ENCODE assay signal across 16 cellular contexts in genomic region chr5:158978061-158978745, GRCh38.
DNase-seq lines count a peak whose midpoint lies in the region; ATAC-seq, FAIRE-seq and TF ChIP-seq lines count a peak whose summit lies in the region.
"Had no signal": no experiment of that assay in that cellular context is flagged by ENCODE, and none has a peak within 500 bp of the region (broad histone marks: within the 10 kb centered on the region; RNA-seq: fewer than 3 reads in every experiment).

No MANE protein-coding gene starts in this region.

- CTCF ChIA-PET in AG04450 (lab: Charles Lee), result no interaction called here
- CTCF ChIA-PET in endothelial cell of umbilical vein (lab: Charles Lee), result interaction anchor here (1.0 kb wide), 1 partner anchor 21 kb away, joined by 4 read pairs; no protein-coding TSS in a partner anchor
- CTCF ChIA-PET in OCI-LY7 (lab: Charles Lee; ENCODE audit: unreplicated experiment), result no interaction called here
- CTCF ChIA-PET in naive thymus-derived CD4-positive, alpha-beta T cell (lab: Charles Lee), result no interaction called here

- TF ChIP-seq CTCF in AG04450 (IDR thresholded peaks at IDR 0.05; ENCODE audit: low read depth, low read length), result no peak
- TF ChIP-seq CTCF in endothelial cell of umbilical vein (IDR thresholded peaks at IDR 0.05; ENCODE audit: extremely low read depth in 1 of 2, insufficient read depth in 1 of 2, low read depth in 1 of 2, low read length in 2 of 2), result no peak
- no peak for TF ChIP-seq CTCF in neural crest cell (conservative IDR thresholded peaks at IDR 0.05)
- no peak for TF ChIP-seq CTCF in OCI-LY7 (conservative IDR thresholded peaks at IDR 0.05; ENCODE audit: low read length)

- intact Hi-C loops in endothelial cell of umbilical vein (cut with micrococcal nuclease) (no loop called here), OCI-LY7 (cut with micrococcal nuclease; ENCODE audit: unreplicated experiment) (no loop called here)
- intact Hi-C loops in naive thymus-derived CD4-positive, alpha-beta T cell (cut with micrococcal nuclease), result no loop called here

- H2AFZ ChIP-seq in endothelial cell of umbilical vein (ENCODE audit: low read depth, low read length) (no peak overlapping the region), OCI-LY7 (ENCODE audit: low read length) (no peak overlapping the region)

- H3K27ac ChIP-seq in AG04450 (ENCODE audit: low read depth, low read length) (no peak overlapping the region), endothelial cell of umbilical vein (ENCODE audit: insufficient read depth, low read depth, low read length) (peak overlapping the region; percentile 26), OCI-LY7 (ENCODE audit: low read depth, low read length, poor library complexity, severe bottlenecking) (no peak overlapping the region)
- no peak overlapping the region for H3K27ac ChIP-seq in naive thymus-derived CD4-positive, alpha-beta T cell (ENCODE audit: low read depth, low read length)
- H3K27ac ChIP-seq: left lung, RWPE1 had no signal

- H3K9ac ChIP-seq in endothelial cell of umbilical vein (replicated peaks; ENCODE audit: extremely low read depth, insufficient read depth, low read length), result no peak overlapping the region

- H3K4me2 ChIP-seq in endothelial cell of umbilical vein (ENCODE audit: insufficient read depth, low read length) (peak overlapping the region; percentile 39), OCI-LY7 (ENCODE audit: low read length) (no peak overlapping the region)

- H3K36me3 ChIP-seq in endothelial cell of umbilical vein (ENCODE audit: control insufficient read depth in 2 of 2, extremely low read depth in 1 of 2, insufficient read depth in 2 of 2, low read length in 2 of 2) (no peaks in the 10 kb centered on the region), OCI-LY7 (ENCODE audit: insufficient read depth, low read length) (no peaks in the 10 kb centered on the region; the same call in 1 of the 2 replicates)
- no peaks in the 10 kb centered on the region for H3K36me3 ChIP-seq in naive thymus-derived CD4-positive, alpha-beta T cell (ENCODE audit: control insufficient read depth in 2 of 3, insufficient read depth in 3 of 3, low read length in 3 of 3)
- H3K36me3 ChIP-seq: left lung had no signal

- H3K27me3 ChIP-seq in AG04450 (ENCODE audit: control insufficient read depth, insufficient read depth, low read length) (no peaks in the 10 kb centered on the region), endothelial cell of umbilical vein (ENCODE audit: control insufficient read depth in 2 of 2, insufficient read depth in 2 of 2, low read length in 2 of 2) (no peaks in the 10 kb centered on the region)
- no peaks in the 10 kb centered on the region for H3K27me3 ChIP-seq in naive thymus-derived CD4-positive, alpha-beta T cell (ENCODE audit: control insufficient read depth in 2 of 2, insufficient read depth in 2 of 2, low read length in 2 of 2)

- H3K9me1 ChIP-seq in endothelial cell of umbilical vein (replicated peaks; ENCODE audit: control insufficient read depth, extremely low read depth, insufficient read depth, low read length), result no peaks in the 10 kb centered on the region

- no peaks in the 10 kb centered on the region for H3K36me3 Mint-ChIP-seq in neural crest cell (ENCODE audit: low read depth)
- no peaks in the 10 kb centered on the region for H3K36me3 Mint-ChIP-seq in naive thymus-derived CD4-positive, alpha-beta T cell
- H3K36me3 Mint-ChIP-seq: activated CD8-positive, alpha-beta memory T cell treated with anti-CD3 and anti-CD28 coated beads, Interleukin-2, amount 10 ng/mL, durations not matched to agents 7 days and 5 days; activated naive CD4-positive, alpha-beta T cell treated with anti-CD3 and anti-CD28 coated beads, Interleukin-2, amount 50 U/mL, for 24 hours had no signal

- H4K20me1 ChIP-seq in endothelial cell of umbilical vein (replicated peaks; ENCODE audit: control insufficient read depth, extremely low read depth, insufficient read depth, low read length) (no peaks in the 10 kb centered on the region), OCI-LY7 (ENCODE audit: insufficient read depth, low read length) (no peaks in the 10 kb centered on the region)

- H3K79me2 ChIP-seq in endothelial cell of umbilical vein (ENCODE audit: control insufficient read depth, insufficient read depth, low read length) (no peaks in the 10 kb centered on the region), OCI-LY7 (ENCODE audit: insufficient read depth, low read depth, low read length) (no peaks in the 10 kb centered on the region)

- dilution Hi-C loops in endothelial cell of umbilical vein (cut with MboI; ENCODE audit: extremely low pct_ligation_motif_present, low sequenced_read_pairs), result no loop called here

- POLR2A ChIA-PET in AG04450 (lab: Yijun Ruan, JAX), result no interaction called here
- POLR2A ChIA-PET in endothelial cell of umbilical vein (lab: Charles Lee), result no interaction called here
- POLR2A ChIA-PET in OCI-LY7 (lab: Charles Lee), result interaction anchor here (0.7 to 1.3 kb wide), 3 partner anchors 12 to 25 kb away, joined by 3 read pairs; no protein-coding TSS in a partner anchor
- POLR2A ChIA-PET in naive thymus-derived CD4-positive, alpha-beta T cell (lab: Charles Lee), result no interaction called here

- peaks cover 54% of the 10 kb centered on the region for H3K4me1 Mint-ChIP-seq in neural crest cell
- H3K4me1 Mint-ChIP-seq in naive thymus-derived CD4-positive, alpha-beta T cell, result peaks cover 0 to 5% (median 4%) of the 10 kb centered on the region in 7 donors
- H3K4me1 Mint-ChIP-seq: activated CD8-positive, alpha-beta memory T cell treated with anti-CD3 and anti-CD28 coated beads, Interleukin-2, amount 10 ng/mL, durations not matched to agents 7 days and 5 days; activated naive CD4-positive, alpha-beta T cell treated with anti-CD3 and anti-CD28 coated beads, Interleukin-2, amount 50 U/mL, for 24 hours had no signal

- H3K4me3 Mint-ChIP-seq in neural crest cell, result peak overlapping the region; percentile 20
- no peak overlapping the region for H3K4me3 Mint-ChIP-seq in naive thymus-derived CD4-positive, alpha-beta T cell
- H3K4me3 Mint-ChIP-seq: activated CD8-positive, alpha-beta memory T cell treated with anti-CD3 and anti-CD28 coated beads, Interleukin-2, amount 10 ng/mL, durations not matched to agents 7 days and 5 days; activated naive CD4-positive, alpha-beta T cell treated with anti-CD3 and anti-CD28 coated beads, Interleukin-2, amount 50 U/mL, for 24 hours; B cell had no signal

- H3K9me2 ChIP-seq in OCI-LY7 (ENCODE audit: insufficient read depth, low read length), result no peaks in the 10 kb centered on the region

- no peak for FAIRE-seq in endothelial cell of umbilical vein (lab: Jason Lieb, UNC)
- FAIRE-seq: TTC549 had no signal

- BruUV-seq in endothelial cell of umbilical vein (replicated peaks; lab: Mats Ljungman, UMichigan) (no TSS peak), OCI-LY7 (replicated peaks; lab: Mats Ljungman, UMichigan) (no TSS peak)

- H3K9me3 Mint-ChIP-seq in neural crest cell, result no peaks in the 10 kb centered on the region
- H3K9me3 Mint-ChIP-seq in naive thymus-derived CD4-positive, alpha-beta T cell, result no peaks in the 10 kb centered on the region
- H3K9me3 Mint-ChIP-seq: activated naive CD4-positive, alpha-beta T cell treated with anti-CD3 and anti-CD28 coated beads, Interleukin-2, amount 50 U/mL, for 24 hours had no signal

- no peaks in the 10 kb centered on the region for H3K9me3 ChIP-seq in AG04450 (ENCODE audit: control insufficient read depth, insufficient read depth, low read length)
- H3K9me3 ChIP-seq in endothelial cell of umbilical vein (replicated peaks; ENCODE audit: control insufficient read depth, insufficient read depth, low read length), result no peaks in the 10 kb centered on the region
- H3K9me3 ChIP-seq in OCI-LY7 (ENCODE audit: low read length), result no peaks in the 10 kb centered on the region
- no peaks in the 10 kb centered on the region for H3K9me3 ChIP-seq in naive thymus-derived CD4-positive, alpha-beta T cell (ENCODE audit: control insufficient read depth in 2 of 3, low read length in 3 of 3)
- H3K9me3 ChIP-seq: left lung had no signal

- no peak for TF ChIP-seq POLR2A in endothelial cell of umbilical vein (IDR thresholded peaks at IDR 0.05; ENCODE audit: low read depth, low read length)

- DNase-seq in AG04450 (ENCODE audit: low read depth, low spot score), result peak; percentile 8
- DNase-seq in NCI-H226, result peak; percentile 13
- DNase-seq in endothelial cell of umbilical vein (ENCODE audit: low read depth, low spot score), result peak; percentile 80
- no peak for DNase-seq in neural crest cell (ENCODE audit: low read depth, low spot score)
- no peak for DNase-seq in OCI-LY7 (ENCODE audit: low spot score)
- no peak for DNase-seq in activated CD4-positive, alpha-beta T cell treated with anti-CD3 and anti-CD28 coated beads, Interleukin-2, amount 50 U/mL, for 1 hour
- no peak for DNase-seq in naive thymus-derived CD4-positive, alpha-beta T cell
- DNase-seq in SKM-1 (lab: John Stamatoyannopoulos, UW; ENCODE audit: unreplicated experiment), result no peak
- DNase-seq: activated CD8-positive, alpha-beta memory T cell treated with anti-CD3 and anti-CD28 coated beads, Interleukin-2, amount 10 ng/mL, durations not matched to agents 7 days and 5 days; left lung; NCI-H524; stimulated activated CD8-positive, alpha-beta memory T cell treated with anti-CD3 and anti-CD28 coated beads, Interleukin-4, amount 100 ng/mL, for 48 hours had no signal

- H3K4me1 ChIP-seq in endothelial cell of umbilical vein (ENCODE audit: control insufficient read depth, extremely low read depth, insufficient read depth, low read length), result peaks cover 31% of the 10 kb centered on the region
- no peaks in the 10 kb centered on the region for H3K4me1 ChIP-seq in OCI-LY7 (ENCODE audit: insufficient read depth, low read length, poor library complexity, severe bottlenecking)
- no peaks in the 10 kb centered on the region for H3K4me1 ChIP-seq in naive thymus-derived CD4-positive, alpha-beta T cell (ENCODE audit: control insufficient read depth in 2 of 2, insufficient read depth in 2 of 2, low read length in 2 of 2)

- no peak overlapping the region for H3K4me3 ChIP-seq in AG04450 (ENCODE audit: low read depth, low read length)
- no peak overlapping the region for H3K4me3 ChIP-seq in endothelial cell of umbilical vein (replicated peaks in 1 of 3; ENCODE audit: insufficient read depth in 1 of 3, low read depth in 1 of 3, low read length in 3 of 3)
- H3K4me3 ChIP-seq in OCI-LY7 (ENCODE audit: low read depth, low read length, poor library complexity, severe bottlenecking), result no peak overlapping the region
- H3K4me3 ChIP-seq in naive thymus-derived CD4-positive, alpha-beta T cell (ENCODE audit: low read length), result no peak overlapping the region
- H3K4me3 ChIP-seq: left lung had no signal

- ATAC-seq in naive thymus-derived CD4-positive, alpha-beta T cell, result no peak
- ATAC-seq: activated CD8-positive, alpha-beta memory T cell treated with anti-CD3 and anti-CD28 coated beads, Interleukin-2, amount 10 ng/mL, durations not matched to agents 7 days and 5 days; left lung had no signal

- no peaks in the 10 kb centered on the region for H3K27me3 Mint-ChIP-seq in neural crest cell (ENCODE audit: low read depth)
- H3K27me3 Mint-ChIP-seq in naive thymus-derived CD4-positive, alpha-beta T cell, result peaks cover 0 to 12% (median 0%) of the 10 kb centered on the region in 5 donors
- H3K27me3 Mint-ChIP-seq: B cell had no signal

- peak overlapping the region; percentile 74 for H3K27ac Mint-ChIP-seq in neural crest cell (ENCODE audit: unreplicated experiment)
- H3K27ac Mint-ChIP-seq in naive thymus-derived CD4-positive, alpha-beta T cell, result no peak overlapping the region
- H3K27ac Mint-ChIP-seq: activated CD8-positive, alpha-beta memory T cell treated with anti-CD3 and anti-CD28 coated beads, Interleukin-2, amount 10 ng/mL, durations not matched to agents 7 days and 5 days; activated naive CD4-positive, alpha-beta T cell treated with anti-CD3 and anti-CD28 coated beads, Interleukin-2, amount 50 U/mL, for 24 hours had no signal

Comparison
In these comparisons a context has a peak if more than half of its experiments do, and no peak if none do; other contexts are left out.
1. DNase-seq: peak in AG04450 (single experiment), NCI-H226 (single experiment) and endothelial cell of umbilical vein (single experiment); none in neural crest cell (single experiment), OCI-LY7 (single experiment), activated CD4-positive, alpha-beta T cell treated with anti-CD3 and anti-CD28 coated beads, Interleukin-2, amount 50 U/mL, for 1 hour (single experiment), naive thymus-derived CD4-positive, alpha-beta T cell (0 of 9) and SKM-1 (single experiment).